Comparison of ENCODE assay signal across 8 cellular contexts in genomic region chr4:123505077-123505456, GRCh38.
A peak's percentile ranks its signal among the peaks of the same experiment; 100 is the strongest.
DNase-seq lines count a peak whose midpoint lies in the region; FAIRE-seq lines count a peak whose summit lies in the region.

No MANE protein-coding gene starts in this region.

- H3K9me3 ChIP-seq in esophagus (ENCODE audit: control insufficient read depth in 2 of 2, insufficient read depth in 1 of 2, low read depth in 1 of 2, low read length in 1 of 2) (no peaks in the 10 kb centered on the region), neuronal stem cell (replicated peaks in 1 of 2; ENCODE audit: control insufficient read depth in 2 of 2, insufficient read depth in 1 of 2, low read depth in 1 of 2, low read length in 2 of 2) (peaks cover 0 to 23% of the 10 kb centered on the region in 2 donors)

- H3K4me2 ChIP-seq in neuronal stem cell (ENCODE audit: insufficient read depth, low read length, poor library complexity, severe bottlenecking) = peak overlapping the region; percentile 72

- H3K18ac ChIP-seq in neuronal stem cell (ENCODE audit: low read length) = no peak overlapping the region

- H4K8ac ChIP-seq in neuronal stem cell (ENCODE audit: low read depth, low read length) = no peak overlapping the region

- peak overlapping the region; percentile 81 for H2AFZ ChIP-seq in neuronal stem cell (ENCODE audit: low read length)

- H3K4me1 ChIP-seq in esophagus (ENCODE audit: control insufficient read depth in 2 of 2, insufficient read depth in 2 of 2, low read length in 1 of 2) = no peaks in the 10 kb centered on the region
- H3K4me1 ChIP-seq in neuronal stem cell (ENCODE audit: control insufficient read depth in 2 of 2, insufficient read depth in 1 of 2, low read depth in 1 of 2, low read length in 2 of 2) = peaks cover 2 to 24% of the 10 kb centered on the region in 2 donors

- no peaks in the 10 kb centered on the region for H3K79me1 ChIP-seq in neuronal stem cell (ENCODE audit: low read depth, low read length)

- H3K4ac ChIP-seq in neuronal stem cell (ENCODE audit: low read length) = no peak overlapping the region

- no peak overlapping the region for H2BK15ac ChIP-seq in neuronal stem cell (ENCODE audit: low read length)

- no peaks in the 10 kb centered on the region for H3K27me3 ChIP-seq in esophagus (ENCODE audit: control insufficient read depth in 1 of 2, insufficient read depth in 2 of 2, low read length in 2 of 2)
- peaks cover 0 to 16% (median 0%) of the 10 kb centered on the region in 3 experiments for H3K27me3 ChIP-seq in neuronal stem cell (ENCODE audit: control insufficient read depth in 3 of 3, insufficient read depth in 3 of 3, low read depth in 1 of 3, low read length in 3 of 3)

- peak overlapping the region in 1 of 2 donors; percentile 67 for H3K27ac ChIP-seq in esophagus (ENCODE audit: low read depth in 2 of 2, low read length in 1 of 2)
- H3K27ac ChIP-seq in neuronal stem cell (replicated peaks; ENCODE audit: low read length) = no peak overlapping the region

- H2AK5ac ChIP-seq in neuronal stem cell (ENCODE audit: low read depth, low read length) = no peak overlapping the region

- peak; percentile 44 for DNase-seq in DMS153 treated with DMSO at 0.1 percent for 48 hours (lab: John Stamatoyannopoulos, UW; ENCODE audit: unreplicated experiment)
- no peak for DNase-seq in DMS153 (lab: John Stamatoyannopoulos, UW)
- DNase-seq in NCI-H748 treated with DMSO at 0.1 percent for 48 hours (lab: John Stamatoyannopoulos, UW) = peak; percentile 27
- no peak for DNase-seq in neuronal stem cell (ENCODE audit: low spot score)
- DNase-seq in NCI-H1048 (lab: John Stamatoyannopoulos, UW) = no peak
- DNase-seq in RCC 7860 (ENCODE audit: low spot score) = no peak
- DNase-seq in 8988T = no peak

- H3K4me3 ChIP-seq in esophagus (ENCODE audit: low read depth in 1 of 2, low read length in 2 of 2) (peak overlapping the region; percentile 53 to 71), neuronal stem cell (ENCODE audit: low read length in 2 of 2) (peak overlapping the region; percentile 47 to 69)

- 10 to 17% methylated on average over 11 of the region's 11 CpGs for WGBS in esophagus, 2 donors
- WGBS in neuronal stem cell (ENCODE audit: extremely low coverage in 2 of 2, insufficient read length in 2 of 2, insufficient replicate concordance in 1 of 2), 2 donors = no CpG with 5 or more reads among the region's 11 CpGs

- H2BK12ac ChIP-seq in neuronal stem cell (ENCODE audit: low read length) = no peak overlapping the region

- no peak overlapping the region for H4K91ac ChIP-seq in neuronal stem cell (ENCODE audit: low read depth, low read length, poor library complexity)

- H3K9ac ChIP-seq in neuronal stem cell (ENCODE audit: low read depth, low read length, poor library complexity) = no peak overlapping the region

- no peak overlapping the region for H3K23ac ChIP-seq in neuronal stem cell (ENCODE audit: low read depth, low read length, poor library complexity)

- no peak for FAIRE-seq in RCC 7860 (lab: Jason Lieb, UNC)

- no peak overlapping the region for H3K14ac ChIP-seq in neuronal stem cell (ENCODE audit: low read length)

- H3K36me3 ChIP-seq in esophagus (ENCODE audit: control insufficient read depth in 2 of 2, insufficient read depth in 2 of 2, low read length in 1 of 2) (no peaks in the 10 kb centered on the region), neuronal stem cell (replicated peaks in 1 of 2; ENCODE audit: control insufficient read depth in 2 of 2, insufficient read depth in 2 of 2, low read length in 2 of 2) (no peaks in the 10 kb centered on the region)

- H2BK120ac ChIP-seq in neuronal stem cell (ENCODE audit: low read depth, low read length) = no peak overlapping the region

- no peak overlapping the region for H2BK5ac ChIP-seq in neuronal stem cell (ENCODE audit: low read length)

Comparison
In these comparisons a context has a peak if more than half of its experiments do, and no peak if none do; other contexts are left out.
1. DNase-seq: peak in DMS153 treated with DMSO at 0.1 percent for 48 hours (single experiment) and NCI-H748 treated with DMSO at 0.1 percent for 48 hours (single experiment); none in DMS153 (single experiment), neuronal stem cell (single experiment), NCI-H1048 (single experiment), RCC 7860 (single experiment) and 8988T (single experiment).